Comparison of ENCODE assay signal across 29 cellular contexts in genomic region chr1:188277771-188278170, GRCh38.
DNase-seq lines count a peak whose midpoint lies in the region; ATAC-seq and TF ChIP-seq lines count a peak whose summit lies in the region.
"Had no signal": no experiment of that assay in that cellular context is flagged by ENCODE, and none has a peak within 500 bp of the region (broad histone marks: within the 10 kb centered on the region; RNA-seq: fewer than 3 reads in every experiment).

No MANE protein-coding gene starts in this region.

- no peak for TF ChIP-seq EP300 in SK-N-SH (IDR thresholded peaks at IDR 0.05; ENCODE audit: borderline replicate concordance in 1 of 2, low read depth in 1 of 2, low read length in 1 of 2)

- ATAC-seq in SK-N-SH treated with all-trans-retinoic acid at 6 μM for 48 hours, result no peak
- ATAC-seq: A549; CD8-positive, alpha-beta T cell had no signal

- H3K36me3 ChIP-seq in SK-N-SH (replicated peaks in 1 of 2; ENCODE audit: control insufficient read depth in 1 of 2, insufficient read depth in 2 of 2, low read length in 1 of 2) (no peaks in the 10 kb centered on the region), ACC112 (ENCODE audit: insufficient read depth, low read length) (no peaks in the 10 kb centered on the region)
- H3K36me3 ChIP-seq: BE2C; BLaER1; BLaER1 treated with 17β-estradiol and CSF1 and Interleukin-3, amounts not matched to agents 10 nM and 100 nM had no signal

- H3K27me3 ChIP-seq in SK-N-SH (ENCODE audit: insufficient read depth), result no peaks in the 10 kb centered on the region
- H3K27me3 ChIP-seq in ACC112 (ENCODE audit: insufficient read depth, low read length), result no peaks in the 10 kb centered on the region
- H3K27me3 ChIP-seq: BE2C; BLaER1; BLaER1 treated with 17β-estradiol and CSF1 and Interleukin-3, amounts not matched to agents 10 nM and 100 nM had no signal

- H3K79me2 ChIP-seq in SK-N-SH (ENCODE audit: insufficient read depth), result no peaks in the 10 kb centered on the region
- no peaks in the 10 kb centered on the region for H3K79me2 ChIP-seq in ACC112 (ENCODE audit: control insufficient read depth, insufficient read depth, low read length, unreplicated experiment)

- H3K4me3 ChIP-seq in SK-N-SH (ENCODE audit: low read depth in 2 of 2, low read length in 1 of 2), result no peak overlapping the region
- no peak overlapping the region for H3K4me3 ChIP-seq in ACC112 (ENCODE audit: low read depth, low read length)
- H3K4me3 ChIP-seq: A549; BLaER1; BLaER1 treated with 17β-estradiol and CSF1 and Interleukin-3, amounts not matched to agents 10 nM and 100 nM had no signal

- no peak overlapping the region for H3K4me2 ChIP-seq in SK-N-SH
- H3K4me2 ChIP-seq: A549; BLaER1; BLaER1 treated with 17β-estradiol and CSF1 and Interleukin-3, amounts not matched to agents 10 nM and 100 nM had no signal

- no peak for TF ChIP-seq CTCF in SK-N-SH (IDR thresholded peaks at IDR 0.05)

- H4K20me1 ChIP-seq in SK-N-SH (ENCODE audit: insufficient read depth), result no peaks in the 10 kb centered on the region
- H4K20me1 ChIP-seq: BLaER1; BLaER1 treated with 17β-estradiol and CSF1 and Interleukin-3, amounts not matched to agents 10 nM and 100 nM had no signal

- no peak overlapping the region for H3K9ac ChIP-seq in SK-N-SH
- H3K9ac ChIP-seq: BLaER1; BLaER1 treated with 17β-estradiol and CSF1 and Interleukin-3, amounts not matched to agents 10 nM and 100 nM had no signal

- 97% methylated on average over 1 of the region's 1 CpG for WGBS in SK-N-SH (ENCODE audit: low lambda C conversion rate)

- no peak for DNase-seq in SK-N-SH
- no peak for DNase-seq in midbrain (lab: John Stamatoyannopoulos, UW)
- DNase-seq: 8988T; ACHN; AML-193; BE2C; C1 segment of cervical spinal cord; Caco-2; Calu3; CD4-positive, alpha-beta memory T cell; CD4-positive, alpha-beta T cell; CD4-positive, CD25-positive, alpha-beta regulatory T cell; CD8-positive, alpha-beta memory T cell; CD8-positive, alpha-beta T cell; COR-L47; DMS 273 treated with DMSO at 0.1 percent for 48 hours; DMS153; DMS53; DMS79; DMS79 treated with DMSO at 0.1 percent for 48 hours; DND-41; EL had no signal

- no peaks in the 10 kb centered on the region for H3K9me3 ChIP-seq in SK-N-SH
- H3K9me3 ChIP-seq: A549, BE2C, BLaER1, Caco-2 had no signal

- H3F3A ChIP-seq in SK-N-SH (replicated peaks; ENCODE audit: insufficient read depth), result no peaks in the 10 kb centered on the region

- H3K9me2 ChIP-seq in SK-N-SH, result no peaks in the 10 kb centered on the region

- TF ChIP-seq RAD21 in SK-N-SH (IDR thresholded peaks at IDR 0.05; ENCODE audit: low read length), result no peak

- POLR2A ChIA-PET in SK-N-SH (lab: Yijun Ruan, JAX), result no interaction called here

- H3K4me1 ChIP-seq in SK-N-SH (ENCODE audit: control insufficient read depth in 1 of 2, insufficient read depth in 2 of 2, low read depth in 1 of 2, low read length in 1 of 2), result no peaks in the 10 kb centered on the region; a peak in 1 of 4 replicates
- no peaks in the 10 kb centered on the region for H3K4me1 ChIP-seq in ACC112 (ENCODE audit: control insufficient read depth, insufficient read depth, low read length, unreplicated experiment)
- H3K4me1 ChIP-seq: A549; BE2C; BLaER1; BLaER1 treated with 17β-estradiol and CSF1 and Interleukin-3, amounts not matched to agents 10 nM and 100 nM; Caco-2 had no signal

- CTCF ChIA-PET in SK-N-SH (lab: Yijun Ruan, JAX), result interaction anchor here (1.4 kb wide), 1 partner anchor 11 kb away, joined by 3 read pairs; no protein-coding TSS in a partner anchor

- H3K27ac ChIP-seq in SK-N-SH (ENCODE audit: low read depth in 2 of 2, low read length in 1 of 2), result no peak overlapping the region
- H3K27ac ChIP-seq in ACC112 (ENCODE audit: low read depth, low read length), result no peak overlapping the region
- H3K27ac ChIP-seq: 22Rv1; A549; BLaER1; BLaER1 treated with 17β-estradiol and CSF1 and Interleukin-3, amounts not matched to agents 10 nM and 100 nM; C4-2B had no signal

- peak overlapping the region; percentile 68 for H2AFZ ChIP-seq in SK-N-SH (ENCODE audit: low read depth)
- H2AFZ ChIP-seq in ACC112 (ENCODE audit: low read length, unreplicated experiment), result peak overlapping the region; percentile 42

TF ChIP-seq in SK-N-SH, 30 proteins besides CTCF, POLR2A, EP300 and RAD21:
- TF ChIP-seq EZH2phosphoT487 (IDR thresholded peaks at IDR 0.05; ENCODE audit: borderline replicate concordance, low read depth), result no peak
- no peak for TF ChIP-seq SMC3 (IDR thresholded peaks at IDR 0.05; ENCODE audit: low read depth, low read length)
- no peak for TF ChIP-seq PBX3 (IDR thresholded peaks at IDR 0.05)
- TF ChIP-seq NFIC (IDR thresholded peaks at IDR 0.05; ENCODE audit: borderline replicate concordance), result no peak
- TF ChIP-seq TEAD4 (IDR thresholded peaks at IDR 0.05; ENCODE audit: borderline replicate concordance, insufficient read depth), result no peak
- no peak for TF ChIP-seq ZBTB33 (IDR thresholded peaks at IDR 0.05; ENCODE audit: borderline replicate concordance, low read depth)
- no peak for TF ChIP-seq NRF1 (IDR thresholded peaks at IDR 0.05; ENCODE audit: low read depth, low read length)

TF ChIP-seq in SK-N-SH treated with all-trans-retinoic acid at 6 μM for 48 hours, 23 proteins besides CTCF, POLR2A, EP300 and RAD21:
- TF ChIP-seq, protein P1, sequence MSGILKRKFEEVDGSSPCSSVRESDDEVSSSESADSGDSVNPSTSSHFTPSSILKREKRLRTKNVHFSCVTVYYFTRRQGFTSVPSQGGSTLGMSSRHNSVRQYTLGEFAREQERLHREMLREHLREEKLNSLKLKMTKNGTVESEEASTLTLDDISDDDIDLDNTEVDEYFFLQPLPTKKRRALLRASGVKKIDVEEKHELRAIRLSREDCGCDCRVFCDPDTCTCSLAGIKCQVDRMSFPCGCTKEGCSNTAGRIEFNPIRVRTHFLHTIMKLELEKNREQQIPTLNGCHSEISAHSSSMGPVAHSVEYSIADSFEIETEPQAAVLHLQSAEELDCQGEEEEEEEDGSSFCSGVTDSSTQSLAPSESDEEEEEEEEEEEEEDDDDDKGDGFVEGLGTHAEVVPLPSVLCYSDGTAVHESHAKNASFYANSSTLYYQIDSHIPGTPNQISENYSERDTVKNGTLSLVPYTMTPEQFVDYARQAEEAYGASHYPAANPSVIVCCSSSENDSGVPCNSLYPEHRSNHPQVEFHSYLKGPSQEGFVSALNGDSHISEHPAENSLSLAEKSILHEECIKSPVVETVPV (CRISPR knock-in tag; IDR thresholded peaks at IDR 0.05), result no peak
- no peak for TF ChIP-seq ZFP3 (CRISPR knock-in tag; IDR thresholded peaks at IDR 0.05)
- TF ChIP-seq ZC3H10 (CRISPR knock-in tag; IDR thresholded peaks at IDR 0.05), result no peak
- no peak for TF ChIP-seq BACH2 (CRISPR knock-in tag; IDR thresholded peaks at IDR 0.05; ENCODE audit: borderline replicate concordance)
- TF ChIP-seq ESRRG (CRISPR knock-in tag; IDR thresholded peaks at IDR 0.05), result no peak
- TF ChIP-seq CREB5 (CRISPR knock-in tag; IDR thresholded peaks at IDR 0.05; ENCODE audit: low read depth), result no peak
